ENCODE assay signal across 8 cellular contexts in the genomic region with DNA sequence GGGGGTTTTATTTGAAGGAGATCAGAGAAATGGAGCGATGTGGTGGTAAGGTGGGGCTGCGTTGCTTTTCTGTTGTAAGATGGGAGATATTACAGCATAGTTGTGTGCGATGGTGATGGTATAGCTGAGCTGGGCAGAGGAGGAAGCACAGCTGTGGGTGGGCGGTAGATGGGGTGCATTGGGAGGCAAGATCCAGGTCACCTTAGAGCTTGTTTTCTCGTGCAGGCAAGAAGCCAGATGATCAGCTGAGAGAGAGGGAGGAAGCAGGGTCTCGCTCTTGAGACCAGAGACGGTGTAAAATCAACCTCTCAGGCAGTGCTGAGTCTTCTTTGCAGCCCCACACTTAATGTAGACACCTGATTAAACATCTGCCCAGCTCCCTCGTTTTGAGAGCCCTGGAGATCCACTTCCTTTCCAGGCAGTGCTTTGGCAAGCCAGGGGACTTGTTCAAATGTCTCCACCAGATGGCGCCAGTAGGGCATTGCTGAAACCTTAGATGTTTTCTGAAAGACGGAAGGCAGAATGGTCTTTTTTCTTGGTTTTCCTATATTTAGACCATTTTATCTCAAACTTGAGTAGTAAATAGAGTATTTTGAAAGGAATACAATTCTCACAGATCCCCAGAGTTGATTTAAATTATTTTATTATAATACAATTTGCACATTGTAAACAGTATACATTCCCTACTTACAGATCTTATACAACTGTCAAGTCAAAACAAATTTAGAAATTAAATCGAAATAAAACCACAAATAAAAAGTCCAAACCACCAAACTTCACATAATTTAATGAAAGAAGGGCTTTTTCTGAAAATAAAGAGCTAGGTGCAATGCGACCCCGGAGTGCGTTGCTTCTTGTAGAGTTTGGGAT. TPM values are rescaled to one million over a fixed set of nuclear protein-coding genes. Genes with fewer than 3 reads are reported as not detected.
A peak's percentile ranks its signal among the peaks of the same experiment; 100 is the strongest.
DNase-seq lines count a peak whose midpoint lies in the region; ATAC-seq and TF ChIP-seq lines count a peak whose summit lies in the region.

No MANE protein-coding gene starts in this region.

- H3K4me3 Mint-ChIP-seq in activated naive CD4-positive, alpha-beta T cell treated with anti-CD3 and anti-CD28 coated beads, Interleukin-2, amount 10 ng/mL, durations not matched to agents 7 days and 5 days, result no peak overlapping the region

- POLR2A ChIA-PET in A673 (lab: Charles Lee; ENCODE audit: low non-redundant PET), result no interaction called here

- intact Hi-C loops in A673 (cut with micrococcal nuclease; ENCODE audit: unreplicated experiment), result loop anchor here (1.0 to 2.0 kb wide), 2 partner anchors 295 to 544 kb away; no protein-coding TSS in a partner anchor
- intact Hi-C loops in posterior cingulate gyrus (cut with DNase I), result loop anchor here (1.0 kb wide), 1 partner anchor 544 kb away; no protein-coding TSS in a partner anchor
- intact Hi-C loops in upper lobe of right lung (cut with DNase I), result loop anchor here (10.0 kb wide), 1 partner anchor 547 kb away; no protein-coding TSS in a partner anchor

- TF ChIP-seq CTCF in A673 (conservative IDR thresholded peaks at IDR 0.05; ENCODE audit: low read depth, low read length) (peak; percentile 92), upper lobe of right lung (IDR thresholded peaks at IDR 0.05) (peak; percentile 92)

- BruUV-seq in A673 (replicated peaks; lab: Mats Ljungman, UMichigan), result no TSS peak

- H3K27me3 ChIP-seq in A673 (replicated peaks; ENCODE audit: insufficient read depth, low read depth, low read length, poor library complexity) (no peaks in the 10 kb centered on the region), upper lobe of right lung (no peaks in the 10 kb centered on the region)

- no peak overlapping the region for H3K4me3 ChIP-seq in A673 (ENCODE audit: low read depth, low read length, poor library complexity, severe bottlenecking)
- no peak overlapping the region for H3K4me3 ChIP-seq in upper lobe of right lung

- H3K27me3 Mint-ChIP-seq in activated naive CD4-positive, alpha-beta T cell treated with anti-CD3 and anti-CD28 coated beads, Interleukin-2, amount 10 ng/mL, durations not matched to agents 7 days and 5 days, result no peaks in the 10 kb centered on the region

- no peaks in the 10 kb centered on the region for H3K4me1 Mint-ChIP-seq in activated naive CD4-positive, alpha-beta T cell treated with anti-CD3 and anti-CD28 coated beads, Interleukin-2, amount 10 ng/mL, durations not matched to agents 7 days and 5 days

- H3K27ac Mint-ChIP-seq in activated naive CD4-positive, alpha-beta T cell treated with anti-CD3 and anti-CD28 coated beads, Interleukin-2, amount 10 ng/mL, durations not matched to agents 7 days and 5 days, result no peak overlapping the region

- H3K9me3 ChIP-seq in A673 (ENCODE audit: low read depth, low read length, poor library complexity, severe bottlenecking), result no peaks in the 10 kb centered on the region
- no peaks in the 10 kb centered on the region for H3K9me3 ChIP-seq in upper lobe of right lung

- H3K36me3 Mint-ChIP-seq in activated naive CD4-positive, alpha-beta T cell treated with anti-CD3 and anti-CD28 coated beads, Interleukin-2, amount 10 ng/mL, durations not matched to agents 7 days and 5 days, result no peaks in the 10 kb centered on the region

- H3K36me3 ChIP-seq in A673 (ENCODE audit: insufficient read depth, low read length, poor library complexity, severe bottlenecking), result no peaks in the 10 kb centered on the region
- no peaks in the 10 kb centered on the region for H3K36me3 ChIP-seq in upper lobe of right lung

- H3K27ac ChIP-seq in A673 (ENCODE audit: low read depth, low read length, poor library complexity, severe bottlenecking) (no peak overlapping the region), upper lobe of right lung (no peak overlapping the region)

- ATAC-seq in GM18907 (IDR thresholded peaks at IDR 0.05; ENCODE audit: unreplicated experiment) (peak; percentile 27), upper lobe of right lung (peak; percentile 84)

- CTCF ChIA-PET in A673 (lab: Charles Lee), result interaction anchor here (0.8 to 1.4 kb wide), 5 partner anchors 25 to 556 kb away, joined by 3 to 9 read pairs (median 6); no protein-coding TSS in a partner anchor
- CTCF ChIA-PET in activated naive CD4-positive, alpha-beta T cell treated with anti-CD3 and anti-CD28 coated beads, Interleukin-2, amount 10 ng/mL, durations not matched to agents 7 days and 5 days (lab: Charles Lee), result interaction anchor here (0.6 to 3.9 kb wide), 27 partner anchors 8 to 691 kb away, joined by 3 to 42 read pairs (median 4); a partner anchor contains a TSS

- H3K9me3 Mint-ChIP-seq in activated naive CD4-positive, alpha-beta T cell treated with anti-CD3 and anti-CD28 coated beads, Interleukin-2, amount 10 ng/mL, durations not matched to agents 7 days and 5 days, result no peaks in the 10 kb centered on the region

- H3K4me1 ChIP-seq in A673 (ENCODE audit: insufficient read depth, low read length, poor library complexity, severe bottlenecking) (no peaks in the 10 kb centered on the region), upper lobe of right lung (no peaks in the 10 kb centered on the region)

- peak; percentile 84 for DNase-seq in A673 (ENCODE audit: low spot score)
- peak; percentile 22 for DNase-seq in NCI-H1048 (lab: John Stamatoyannopoulos, UW)
- DNase-seq in SKM-1 (lab: John Stamatoyannopoulos, UW; ENCODE audit: unreplicated experiment), result peak; percentile 56
- DNase-seq in activated naive CD4-positive, alpha-beta T cell treated with anti-CD3 and anti-CD28 coated beads, Interleukin-2, amount 10 ng/mL, durations not matched to agents 7 days and 5 days, result peak; percentile 84
- peak; percentile 79 for DNase-seq in glomerular visceral epithelial cell (ENCODE audit: extremely low spot score)
- peak; percentile 55 to 96 (median 86) for DNase-seq in posterior cingulate gyrus
- DNase-seq in upper lobe of right lung, result no peak

RNA-seq across cellular contexts. Expression of a gene that starts 21.1 kb away (rescaled TPM):
- total RNA-seq in A673 (2021), result not detected in 2 replicates
- total RNA-seq in upper lobe of right lung, result 0.78 TPM
